In genomic region chr1:204077979-204078696, GRCh38 we compare ENCODE assay signal across 1 cellular context.
TF ChIP-seq lines count a peak whose summit lies in the region.

No MANE protein-coding gene starts in this region.

TF ChIP-seq in HepG2, 621 proteins besides CTCF, POLR2A, EP300 and RAD21 (continued from another document and continues in another):
- TF ChIP-seq ZNF335 (CRISPR knock-in tag; IDR thresholded peaks at IDR 0.05) = peak; percentile 74; the same call in 1 of the 2 replicates
- TF ChIP-seq ZNF850 (CRISPR knock-in tag; conservative IDR thresholded peaks at IDR 0.05) = no peak
- no peak for TF ChIP-seq ZNF597 (CRISPR knock-in tag; IDR thresholded peaks at IDR 0.05)
- TF ChIP-seq, protein P1, sequence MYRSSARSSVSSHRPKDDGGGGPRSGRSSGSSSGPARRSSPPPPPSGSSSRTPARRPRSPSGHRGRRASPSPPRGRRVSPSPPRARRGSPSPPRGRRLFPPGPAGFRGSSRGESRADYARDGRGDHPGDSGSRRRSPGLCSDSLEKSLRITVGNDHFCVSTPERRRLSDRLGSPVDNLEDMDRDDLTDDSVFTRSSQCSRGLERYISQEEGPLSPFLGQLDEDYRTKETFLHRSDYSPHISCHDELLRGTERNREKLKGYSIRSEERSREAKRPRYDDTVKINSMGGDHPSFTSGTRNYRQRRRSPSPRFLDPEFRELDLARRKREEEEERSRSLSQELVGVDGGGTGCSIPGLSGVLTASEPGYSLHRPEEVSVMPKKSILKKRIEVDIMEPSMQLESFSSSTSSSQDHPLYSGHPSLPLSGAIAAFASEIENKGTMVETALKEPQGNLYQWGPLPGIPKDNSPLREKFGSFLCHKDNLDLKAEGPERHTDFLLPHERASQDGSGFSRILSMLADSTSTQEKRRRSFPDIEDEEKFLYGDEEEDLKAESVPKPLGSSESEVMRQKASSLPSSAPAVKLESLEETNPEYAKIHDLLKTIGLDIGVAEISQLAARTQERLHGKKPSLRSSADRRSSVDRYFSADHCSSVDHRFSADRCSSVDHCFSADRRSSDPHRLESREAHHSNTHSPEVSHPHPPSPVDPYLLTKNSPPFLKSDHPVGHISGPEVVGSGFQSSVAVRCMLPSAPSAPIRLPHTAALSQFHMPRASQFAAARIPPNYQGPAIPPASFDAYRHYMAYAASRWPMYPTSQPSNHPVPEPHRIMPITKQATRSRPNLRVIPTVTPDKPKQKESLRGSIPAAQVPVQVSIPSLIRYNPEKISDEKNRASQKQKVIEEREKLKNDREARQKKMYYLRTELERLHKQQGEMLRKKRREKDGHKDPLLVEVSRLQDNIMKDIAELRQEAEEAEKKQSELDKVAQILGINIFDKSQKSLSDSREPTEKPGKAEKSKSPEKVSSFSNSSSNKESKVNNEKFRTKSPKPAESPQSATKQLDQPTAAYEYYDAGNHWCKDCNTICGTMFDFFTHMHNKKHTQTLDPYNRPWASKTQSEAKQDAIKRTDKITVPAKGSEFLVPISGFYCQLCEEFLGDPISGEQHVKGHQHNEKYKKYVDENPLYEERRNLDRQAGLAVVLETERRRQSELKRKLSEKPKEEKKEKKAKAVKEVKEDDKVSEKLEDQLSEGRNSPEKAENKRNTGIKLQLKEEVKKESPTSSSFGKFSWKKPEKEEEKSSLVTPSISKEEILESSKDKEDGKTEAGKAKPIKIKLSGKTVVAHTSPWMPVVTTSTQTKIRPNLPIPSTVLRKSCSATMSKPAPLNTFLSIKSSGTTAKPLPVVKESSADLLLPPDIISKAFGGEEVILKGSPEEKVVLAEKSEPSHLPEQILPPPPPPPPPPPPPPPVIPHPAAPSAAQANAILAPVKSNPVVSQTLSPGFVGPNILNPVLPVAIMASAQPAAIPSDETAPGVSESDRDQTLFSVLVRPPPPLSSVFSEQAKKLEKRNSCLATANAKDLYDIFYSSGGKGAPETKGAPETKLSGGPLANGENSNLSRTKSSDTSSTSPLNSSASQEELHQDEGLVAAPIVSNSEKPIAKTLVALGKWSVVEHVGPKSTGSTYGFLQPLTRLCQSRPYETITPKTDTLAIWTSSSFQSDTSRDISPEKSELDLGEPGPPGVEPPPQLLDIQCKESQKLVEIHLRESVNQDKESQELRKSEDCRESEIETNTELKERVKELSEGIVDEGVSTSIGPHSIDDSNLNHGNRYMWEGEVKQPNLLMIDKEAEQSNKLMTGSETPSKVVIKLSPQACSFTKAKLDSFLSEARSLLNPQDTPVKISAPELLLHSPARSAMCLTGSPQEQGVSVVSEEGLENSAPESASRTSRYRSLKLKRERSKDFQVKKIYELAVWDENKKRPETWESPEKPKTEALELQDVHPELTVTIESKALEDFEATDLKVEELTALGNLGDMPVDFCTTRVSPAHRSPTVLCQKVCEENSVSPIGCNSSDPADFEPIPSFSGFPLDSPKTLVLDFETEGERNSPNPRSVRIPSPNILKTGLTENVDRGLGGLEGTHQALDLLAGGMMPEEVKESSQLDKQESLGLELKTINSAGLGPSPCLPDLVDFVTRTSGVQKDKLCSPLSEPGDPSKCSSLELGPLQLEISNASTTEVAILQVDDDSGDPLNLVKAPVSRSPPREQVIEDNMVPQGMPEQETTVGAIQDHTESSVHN (CRISPR knock-in tag; IDR thresholded peaks at IDR 0.05) = no peak
- no peak for TF ChIP-seq JARID2 (CRISPR knock-in tag; IDR thresholded peaks at IDR 0.05; ENCODE audit: insufficient replicate concordance)
- TF ChIP-seq REL (CRISPR knock-in tag; conservative IDR thresholded peaks at IDR 0.05) = no peak
- no peak for TF ChIP-seq SUZ12 (IDR thresholded peaks at IDR 0.05; ENCODE audit: low read depth, low read length)
- TF ChIP-seq ZSCAN12 (CRISPR knock-in tag; IDR thresholded peaks at IDR 0.05) = no peak
- no peak for TF ChIP-seq ZNF773 (CRISPR knock-in tag; IDR thresholded peaks at IDR 0.05; ENCODE audit: borderline replicate concordance)
- no peak for TF ChIP-seq ZNF761 (CRISPR knock-in tag; conservative IDR thresholded peaks at IDR 0.05)
- TF ChIP-seq ZNF12 (CRISPR knock-in tag; IDR thresholded peaks at IDR 0.05) = no peak
- TF ChIP-seq, protein P2, sequence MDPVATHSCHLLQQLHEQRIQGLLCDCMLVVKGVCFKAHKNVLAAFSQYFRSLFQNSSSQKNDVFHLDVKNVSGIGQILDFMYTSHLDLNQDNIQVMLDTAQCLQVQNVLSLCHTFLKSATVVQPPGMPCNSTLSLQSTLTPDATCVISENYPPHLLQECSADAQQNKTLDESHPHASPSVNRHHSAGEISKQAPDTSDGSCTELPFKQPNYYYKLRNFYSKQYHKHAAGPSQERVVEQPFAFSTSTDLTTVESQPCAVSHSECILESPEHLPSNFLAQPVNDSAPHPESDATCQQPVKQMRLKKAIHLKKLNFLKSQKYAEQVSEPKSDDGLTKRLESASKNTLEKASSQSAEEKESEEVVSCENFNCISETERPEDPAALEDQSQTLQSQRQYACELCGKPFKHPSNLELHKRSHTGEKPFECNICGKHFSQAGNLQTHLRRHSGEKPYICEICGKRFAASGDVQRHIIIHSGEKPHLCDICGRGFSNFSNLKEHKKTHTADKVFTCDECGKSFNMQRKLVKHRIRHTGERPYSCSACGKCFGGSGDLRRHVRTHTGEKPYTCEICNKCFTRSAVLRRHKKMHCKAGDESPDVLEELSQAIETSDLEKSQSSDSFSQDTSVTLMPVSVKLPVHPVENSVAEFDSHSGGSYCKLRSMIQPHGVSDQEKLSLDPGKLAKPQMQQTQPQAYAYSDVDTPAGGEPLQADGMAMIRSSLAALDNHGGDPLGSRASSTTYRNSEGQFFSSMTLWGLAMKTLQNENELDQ (CRISPR knock-in tag; IDR thresholded peaks at IDR 0.05; ENCODE audit: borderline replicate concordance) = no peak
- no peak for TF ChIP-seq ZNF510 (CRISPR knock-in tag; IDR thresholded peaks at IDR 0.05; ENCODE audit: low read depth)
- 0 out of 2 replicates have a peak, but pooled peaks have one; percentile 46 for TF ChIP-seq ZBTB37 (CRISPR knock-in tag; IDR thresholded peaks at IDR 0.05)
- no peak for TF ChIP-seq BCL6 (CRISPR knock-in tag; IDR thresholded peaks at IDR 0.05)
- TF ChIP-seq ZNF605 (CRISPR knock-in tag; IDR thresholded peaks at IDR 0.05) = no peak
- TF ChIP-seq ZBTB21 (CRISPR knock-in tag; IDR thresholded peaks at IDR 0.05) = no peak
- no peak for TF ChIP-seq ZSCAN20 (CRISPR knock-in tag; IDR thresholded peaks at IDR 0.05; ENCODE audit: borderline replicate concordance)
- no peak for TF ChIP-seq STAT5B (CRISPR knock-in tag; IDR thresholded peaks at IDR 0.05)
- no peak for TF ChIP-seq MXD1 (CRISPR knock-in tag; IDR thresholded peaks at IDR 0.05)
- TF ChIP-seq ZNF747 (CRISPR knock-in tag; IDR thresholded peaks at IDR 0.05; ENCODE audit: borderline replicate concordance) = no peak
- no peak for TF ChIP-seq KLF13 (CRISPR knock-in tag; IDR thresholded peaks at IDR 0.05)
- no peak for TF ChIP-seq SNRNP70 (IDR thresholded peaks at IDR 0.05; ENCODE audit: low read depth, low read length)
- no peak for TF ChIP-seq ZNF589 (CRISPR knock-in tag; conservative IDR thresholded peaks at IDR 0.05)
- peak; percentile 59 for TF ChIP-seq ETV5 (CRISPR knock-in tag; IDR thresholded peaks at IDR 0.05; ENCODE audit: borderline replicate concordance)
- no peak for TF ChIP-seq THRA (CRISPR knock-in tag; IDR thresholded peaks at IDR 0.05; ENCODE audit: borderline replicate concordance)
- TF ChIP-seq, protein P3, sequence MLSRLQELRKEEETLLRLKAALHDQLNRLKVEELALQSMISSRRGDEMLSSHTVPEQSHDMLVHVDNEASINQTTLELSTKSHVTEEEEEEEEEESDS (CRISPR knock-in tag; IDR thresholded peaks at IDR 0.05; ENCODE audit: borderline replicate concordance) = no peak
- TF ChIP-seq RELA (CRISPR knock-in tag; IDR thresholded peaks at IDR 0.05) = no peak
- TF ChIP-seq HMGA1 (CRISPR knock-in tag; conservative IDR thresholded peaks at IDR 0.05) = no peak
- TF ChIP-seq, protein P4, sequence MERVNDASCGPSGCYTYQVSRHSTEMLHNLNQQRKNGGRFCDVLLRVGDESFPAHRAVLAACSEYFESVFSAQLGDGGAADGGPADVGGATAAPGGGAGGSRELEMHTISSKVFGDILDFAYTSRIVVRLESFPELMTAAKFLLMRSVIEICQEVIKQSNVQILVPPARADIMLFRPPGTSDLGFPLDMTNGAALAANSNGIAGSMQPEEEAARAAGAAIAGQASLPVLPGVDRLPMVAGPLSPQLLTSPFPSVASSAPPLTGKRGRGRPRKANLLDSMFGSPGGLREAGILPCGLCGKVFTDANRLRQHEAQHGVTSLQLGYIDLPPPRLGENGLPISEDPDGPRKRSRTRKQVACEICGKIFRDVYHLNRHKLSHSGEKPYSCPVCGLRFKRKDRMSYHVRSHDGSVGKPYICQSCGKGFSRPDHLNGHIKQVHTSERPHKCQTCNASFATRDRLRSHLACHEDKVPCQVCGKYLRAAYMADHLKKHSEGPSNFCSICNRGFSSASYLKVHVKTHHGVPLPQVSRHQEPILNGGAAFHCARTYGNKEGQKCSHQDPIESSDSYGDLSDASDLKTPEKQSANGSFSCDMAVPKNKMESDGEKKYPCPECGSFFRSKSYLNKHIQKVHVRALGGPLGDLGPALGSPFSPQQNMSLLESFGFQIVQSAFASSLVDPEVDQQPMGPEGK (CRISPR knock-in tag; IDR thresholded peaks at IDR 0.05) = peak; percentile 84
- TF ChIP-seq, protein P5, sequence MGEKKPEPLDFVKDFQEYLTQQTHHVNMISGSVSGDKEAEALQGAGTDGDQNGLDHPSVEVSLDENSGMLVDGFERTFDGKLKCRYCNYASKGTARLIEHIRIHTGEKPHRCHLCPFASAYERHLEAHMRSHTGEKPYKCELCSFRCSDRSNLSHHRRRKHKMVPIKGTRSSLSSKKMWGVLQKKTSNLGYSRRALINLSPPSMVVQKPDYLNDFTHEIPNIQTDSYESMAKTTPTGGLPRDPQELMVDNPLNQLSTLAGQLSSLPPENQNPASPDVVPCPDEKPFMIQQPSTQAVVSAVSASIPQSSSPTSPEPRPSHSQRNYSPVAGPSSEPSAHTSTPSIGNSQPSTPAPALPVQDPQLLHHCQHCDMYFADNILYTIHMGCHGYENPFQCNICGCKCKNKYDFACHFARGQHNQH (CRISPR knock-in tag; IDR thresholded peaks at IDR 0.05) = no peak; the same call in 1 of the 2 replicates
- no peak for TF ChIP-seq CBX2 (IDR thresholded peaks at IDR 0.05; ENCODE audit: low read depth, low read length)
- no peak for TF ChIP-seq CBX2 (CRISPR knock-in tag; IDR thresholded peaks at IDR 0.05; ENCODE audit: low read depth)
- TF ChIP-seq ZMYM4 (CRISPR knock-in tag; IDR thresholded peaks at IDR 0.05) = no peak
- TF ChIP-seq ZNF562 (CRISPR knock-in tag; IDR thresholded peaks at IDR 0.05; ENCODE audit: borderline replicate concordance) = no peak
- TF ChIP-seq ZGPAT (CRISPR knock-in tag; IDR thresholded peaks at IDR 0.05) = peak; percentile 33; the same call in 1 of the 2 replicates
- TF ChIP-seq, protein P6, sequence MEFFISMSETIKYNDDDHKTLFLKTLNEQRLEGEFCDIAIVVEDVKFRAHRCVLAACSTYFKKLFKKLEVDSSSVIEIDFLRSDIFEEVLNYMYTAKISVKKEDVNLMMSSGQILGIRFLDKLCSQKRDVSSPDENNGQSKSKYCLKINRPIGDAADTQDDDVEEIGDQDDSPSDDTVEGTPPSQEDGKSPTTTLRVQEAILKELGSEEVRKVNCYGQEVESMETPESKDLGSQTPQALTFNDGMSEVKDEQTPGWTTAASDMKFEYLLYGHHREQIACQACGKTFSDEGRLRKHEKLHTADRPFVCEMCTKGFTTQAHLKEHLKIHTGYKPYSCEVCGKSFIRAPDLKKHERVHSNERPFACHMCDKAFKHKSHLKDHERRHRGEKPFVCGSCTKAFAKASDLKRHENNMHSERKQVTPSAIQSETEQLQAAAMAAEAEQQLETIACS (CRISPR knock-in tag; IDR thresholded peaks at IDR 0.05) = no peak
